17 cellular contexts compared by ENCODE assay signal in the genomic region with DNA sequence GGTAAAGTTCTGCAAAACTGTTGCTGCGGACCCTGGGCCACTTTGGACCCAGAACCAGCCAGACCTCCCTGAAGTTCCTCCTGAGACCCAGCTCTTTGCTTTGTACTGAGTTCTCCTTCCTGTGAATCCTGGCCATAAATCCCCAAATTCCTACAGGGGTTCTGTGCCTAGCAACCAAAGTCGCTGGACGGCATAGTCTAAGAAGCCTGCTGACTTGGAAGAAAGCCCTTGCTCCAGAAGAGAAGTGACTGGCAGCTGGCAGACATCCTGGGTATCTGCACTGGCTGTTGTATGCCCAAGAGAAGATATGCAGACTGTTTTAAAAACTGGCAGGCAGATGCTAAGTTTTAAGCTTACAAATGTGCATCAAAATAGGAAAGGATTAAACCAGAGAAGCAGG.
"Had no signal": no experiment of that assay in that cellular context is flagged by ENCODE, and none has a peak within 500 bp of the region (broad histone marks: within the 10 kb centered on the region; RNA-seq: fewer than 3 reads in every experiment).

No MANE protein-coding gene starts in this region.

- H3K4me3 ChIP-seq: adrenal gland, dorsolateral prefrontal cortex, esophagus squamous epithelium, gastrocnemius medialis, sigmoid colon had no signal

- H3K9me3 Mint-ChIP-seq: activated CD4-positive, alpha-beta T cell treated with anti-CD3 and anti-CD28 coated beads, Interleukin-2, amount 10 ng/mL, durations not matched to agents 24 days and 14 days; activated T-helper 17 cell treated with anti-CD3 and anti-CD28 coated beads, Interleukin-2, amount 50 U/mL, for 72 hours; natural killer cell; stimulated activated naive CD8-positive, alpha-beta T cell treated with anti-CD3 and anti-CD28 coated beads, Interleukin-15, Interleukin-2, amounts not matched to agents 100 ng/mL and 50 ng/mL, for 24 hours; T-helper 1 cell treated with Interleukin-12 subunit alpha and Interleukin-12 subunit beta and Interleukin-4 antibody, amounts not matched to agents 30 μg/mL and 1 μg/mL, for 36 hours; WTC11 had no signal

- H3K27me3 ChIP-seq: adrenal gland, brain microvascular endothelial cell, dorsolateral prefrontal cortex, esophagus squamous epithelium, gastrocnemius medialis, sigmoid colon had no signal

- H3K27me3 Mint-ChIP-seq: activated T-helper 17 cell treated with anti-CD3 and anti-CD28 coated beads, Interleukin-2, amount 50 U/mL, for 72 hours; stimulated activated naive CD8-positive, alpha-beta T cell treated with anti-CD3 and anti-CD28 coated beads, Interleukin-15, Interleukin-2, amounts not matched to agents 100 ng/mL and 50 ng/mL, for 24 hours had no signal

- ATAC-seq: activated T-helper 17 cell treated with anti-CD3 and anti-CD28 coated beads, Interleukin-2, amount 50 U/mL, for 72 hours; gastrocnemius medialis; natural killer cell; SK-N-SH treated with all-trans-retinoic acid at 6 μM for 48 hours; WTC11 had no signal

- H3K27ac Mint-ChIP-seq: activated CD4-positive, alpha-beta T cell treated with anti-CD3 and anti-CD28 coated beads, Interleukin-2, amount 10 ng/mL, durations not matched to agents 24 days and 14 days; activated T-helper 17 cell treated with anti-CD3 and anti-CD28 coated beads, Interleukin-2, amount 50 U/mL, for 72 hours; natural killer cell; progenitor cell of endocrine pancreas; stimulated activated naive CD8-positive, alpha-beta T cell treated with anti-CD3 and anti-CD28 coated beads, Interleukin-15, Interleukin-2, amounts not matched to agents 100 ng/mL and 50 ng/mL, for 24 hours; T-helper 1 cell treated with Interleukin-12 subunit alpha and Interleukin-12 subunit beta and Interleukin-4 antibody, amounts not matched to agents 30 μg/mL and 1 μg/mL, for 36 hours; WTC11 had no signal

- H3K4me3 Mint-ChIP-seq: activated CD4-positive, alpha-beta T cell treated with anti-CD3 and anti-CD28 coated beads, Interleukin-2, amount 10 ng/mL, durations not matched to agents 24 days and 14 days; activated T-helper 17 cell treated with anti-CD3 and anti-CD28 coated beads, Interleukin-2, amount 50 U/mL, for 72 hours; natural killer cell; stimulated activated naive CD8-positive, alpha-beta T cell treated with anti-CD3 and anti-CD28 coated beads, Interleukin-15, Interleukin-2, amounts not matched to agents 100 ng/mL and 50 ng/mL, for 24 hours; T-helper 1 cell treated with Interleukin-12 subunit alpha and Interleukin-12 subunit beta and Interleukin-4 antibody, amounts not matched to agents 30 μg/mL and 1 μg/mL, for 36 hours; WTC11 had no signal

- H3K4me1 ChIP-seq: esophagus squamous epithelium, gastrocnemius medialis had no signal

- H3K36me3 ChIP-seq: adrenal gland, brain microvascular endothelial cell, esophagus squamous epithelium, gastrocnemius medialis, sigmoid colon had no signal

- H3K36me3 Mint-ChIP-seq: natural killer cell, WTC11 had no signal

- H3K4me1 Mint-ChIP-seq: activated CD4-positive, alpha-beta T cell treated with anti-CD3 and anti-CD28 coated beads, Interleukin-2, amount 10 ng/mL, durations not matched to agents 24 days and 14 days; activated T-helper 17 cell treated with anti-CD3 and anti-CD28 coated beads, Interleukin-2, amount 50 U/mL, for 72 hours; natural killer cell had no signal

- H3K9me3 ChIP-seq: adrenal gland, esophagus squamous epithelium, gastrocnemius medialis, sigmoid colon had no signal

- DNase-seq: activated CD4-positive, alpha-beta T cell treated with anti-CD3 and anti-CD28 coated beads, Interleukin-2, amount 10 ng/mL, durations not matched to agents 24 days and 14 days; activated naive CD4-positive, alpha-beta T cell treated with anti-CD3 and anti-CD28 coated beads, Interleukin-2, amount 50 U/mL, for 16 hours; activated T-cell treated with anti-CD3 and anti-CD28 coated beads for 4 hours; adrenal gland; brain microvascular endothelial cell; esophagus squamous epithelium; gastrocnemius medialis; natural killer cell; sigmoid colon; stimulated activated CD4-positive, alpha-beta T cell treated with anti-CD3 and anti-CD28 coated beads, Interleukin-2, amount 100 ng/mL, for 48 hours had no signal

- H3K27ac ChIP-seq: adrenal gland, brain microvascular endothelial cell, dorsolateral prefrontal cortex, esophagus squamous epithelium, gastrocnemius medialis, sigmoid colon had no signal
